ENCODE assay signal across 1 cellular context in the genomic region with DNA sequence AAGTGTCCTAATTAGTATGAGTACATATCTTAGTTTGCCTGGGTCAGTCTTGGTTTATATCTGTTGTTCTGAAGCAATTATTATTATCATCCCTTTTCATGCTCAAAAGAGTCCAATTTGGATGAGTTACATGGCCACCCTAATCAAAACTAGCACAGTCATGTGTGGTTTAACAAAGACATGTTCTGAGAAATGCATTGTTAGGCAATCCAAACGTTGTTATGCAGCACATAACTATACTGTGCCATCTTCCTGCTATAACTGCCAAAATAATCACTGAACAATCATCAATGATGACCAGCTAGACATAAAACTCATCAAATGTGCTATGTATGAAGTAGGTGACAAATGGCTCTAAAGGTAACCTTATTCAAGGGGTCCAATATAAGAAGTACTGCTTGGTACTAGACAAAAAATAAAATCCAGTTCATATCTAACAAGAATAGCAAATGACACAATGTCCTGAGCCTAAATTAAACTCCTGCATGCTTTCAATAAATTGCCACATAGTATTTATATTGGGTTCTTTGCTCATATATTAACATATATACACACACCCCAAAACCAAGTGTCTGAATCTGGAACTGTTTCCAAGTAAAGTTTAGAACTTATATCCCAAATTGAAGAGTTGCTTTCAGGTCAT.
TF ChIP-seq lines count a peak whose summit lies in the region.

No MANE protein-coding gene starts in this region.

TF ChIP-seq in IMR-90, 13 proteins besides CTCF, POLR2A, EP300 and RAD21:
- TF ChIP-seq MAZ (IDR thresholded peaks at IDR 0.05; ENCODE audit: borderline replicate concordance, low read depth, low read length) (no peak), RFX5 (IDR thresholded peaks at IDR 0.05; ENCODE audit: low read depth, low read length) (no peak), FOS (IDR thresholded peaks at IDR 0.05; ENCODE audit: low read depth, low read length) (no peak), MXI1 (IDR thresholded peaks at IDR 0.05; ENCODE audit: borderline replicate concordance, low read depth, low read length) (no peak), RCOR1 (IDR thresholded peaks at IDR 0.05; ENCODE audit: insufficient replicate concordance, low read length) (no peak), ELK1 (IDR thresholded peaks at IDR 0.05; ENCODE audit: borderline replicate concordance, low read depth, low read length) (no peak), CEBPB (IDR thresholded peaks at IDR 0.05; ENCODE audit: low read depth, low read length) (peak; percentile 48), MAFK (IDR thresholded peaks at IDR 0.05; ENCODE audit: low read depth, low read length) (no peak), SMC3 (IDR thresholded peaks at IDR 0.05; ENCODE audit: low read depth, low read length) (no peak)
